Comparison of ENCODE assay signal across 26 cellular contexts in the genomic region with DNA sequence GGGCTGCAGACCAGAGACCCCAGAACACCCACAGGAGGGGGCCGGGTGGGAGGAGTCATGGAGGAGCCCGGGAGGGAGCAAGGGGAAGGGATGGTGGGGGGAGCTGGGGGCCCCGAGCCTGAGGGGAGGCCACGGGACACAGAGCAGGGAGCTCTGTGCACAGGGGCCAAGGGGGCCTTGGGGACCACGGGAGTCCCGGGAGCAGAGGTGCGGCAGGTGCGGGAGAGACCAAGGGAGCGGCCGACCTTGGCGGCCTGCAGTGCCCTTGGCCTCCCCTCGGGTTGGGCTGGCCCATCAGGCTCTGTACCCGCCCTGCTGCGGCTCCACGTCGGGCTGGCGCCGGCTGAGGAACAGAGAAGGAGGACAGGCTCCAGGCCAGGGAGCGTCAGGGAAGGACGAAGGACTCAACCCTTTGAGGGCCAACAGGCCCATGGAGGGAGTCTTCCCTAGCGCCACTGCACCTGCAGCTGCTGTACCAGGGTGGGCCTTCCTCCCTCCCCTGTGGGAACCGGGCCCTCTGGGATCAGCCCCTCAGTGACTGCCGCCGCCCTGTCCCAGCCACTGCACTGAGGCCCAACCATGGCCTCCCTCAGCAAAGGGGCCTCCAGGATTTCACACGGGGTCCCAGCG. TPM values are rescaled to one million over a fixed set of nuclear protein-coding genes. Genes with fewer than 3 reads are reported as not detected.
"Had no signal": no experiment of that assay in that cellular context is flagged by ENCODE, and none has a peak within 500 bp of the region (broad histone marks: within the 10 kb centered on the region; RNA-seq: fewer than 3 reads in every experiment).

No MANE protein-coding gene starts in this region.

- H3K36me3 ChIP-seq: breast epithelium, MG63, Peyer's patch, WERI-Rb-1 had no signal

- H3K27me3 Mint-ChIP-seq: activated CD8-positive, alpha-beta T cell treated with anti-CD3 and anti-CD28 coated beads for 36 hours; activated naive CD8-positive, alpha-beta T cell treated with anti-CD3 and anti-CD28 coated beads, Interleukin-2, amount 10 ng/mL, durations not matched to agents 7 days and 5 days had no signal

- ATAC-seq: activated CD4-positive, alpha-beta T cell treated with anti-CD3 and anti-CD28 coated beads for 36 hours; activated CD8-positive, alpha-beta T cell treated with anti-CD3 and anti-CD28 coated beads for 36 hours; T-cell had no signal

- H3K4me1 Mint-ChIP-seq: activated CD4-positive, alpha-beta T cell treated with anti-CD3 and anti-CD28 coated beads for 36 hours; activated naive CD8-positive, alpha-beta T cell treated with anti-CD3 and anti-CD28 coated beads, Interleukin-2, amount 10 ng/mL, durations not matched to agents 7 days and 5 days; T-cell had no signal

- H3K9me3 ChIP-seq: MG63 had no signal

- H3K36me3 Mint-ChIP-seq: activated naive CD8-positive, alpha-beta T cell treated with anti-CD3 and anti-CD28 coated beads, Interleukin-2, amount 10 ng/mL, durations not matched to agents 7 days and 5 days; T-cell had no signal

- DNase-seq: activated CD4-positive, alpha-beta T cell treated with anti-CD3 and anti-CD28 coated beads for 36 hours; activated CD8-positive, alpha-beta memory T cell treated with anti-CD3 and anti-CD28 coated beads, Interleukin-2, amount 50 U/mL, for 4 hours; activated CD8-positive, alpha-beta T cell treated with anti-CD3 and anti-CD28 coated beads for 36 hours; activated naive CD4-positive, alpha-beta T cell treated with anti-CD3 and anti-CD28 coated beads, Interleukin-2, amount 50 U/mL, for 16 hours; activated naive CD8-positive, alpha-beta T cell treated with anti-CD3 and anti-CD28 coated beads, Interleukin-2, amount 10 ng/mL, durations not matched to agents 7 days and 5 days; activated T-cell treated with anti-CD3 and anti-CD28 coated beads, Interleukin-2, amount 50 U/mL, for 1 hour; central memory CD4-positive, alpha-beta T cell; MG63; MV-4-11; NCI-H1092 treated with DMSO at 0.1 percent for 48 hours; NCI-H1417 treated with DMSO at 0.1 percent for 48 hours; NCI-H1694 treated with DMSO at 0.1 percent for 48 hours; NCI-H2029 treated with DMSO at 0.1 percent for 48 hours; NCI-H345; NCI-H510A; NCI-H526 treated with DMSO at 0.1 percent for 48 hours; NCI-H82; NK-92 treated with Interleukin-12 subunit alpha and Interleukin-12 subunit beta, amount 100 ng/mL, for 24 hours; OCI-M1; Peyer's patch; SHP77 treated with DMSO at 0.1 percent for 48 hours; T-cell; WERI-Rb-1 had no signal

- H3K4me3 Mint-ChIP-seq: activated CD4-positive, alpha-beta T cell treated with anti-CD3 and anti-CD28 coated beads for 36 hours; activated CD8-positive, alpha-beta T cell treated with anti-CD3 and anti-CD28 coated beads for 36 hours; activated naive CD8-positive, alpha-beta T cell treated with anti-CD3 and anti-CD28 coated beads, Interleukin-2, amount 10 ng/mL, durations not matched to agents 7 days and 5 days; T-cell had no signal

- H3K4me3 ChIP-seq: breast epithelium, MG63, Peyer's patch had no signal

- H3K27me3 ChIP-seq: MG63, Peyer's patch had no signal

- H3K4me1 ChIP-seq: breast epithelium, Peyer's patch had no signal

- H3K27ac ChIP-seq: breast epithelium, Peyer's patch, RWPE1, WERI-Rb-1 had no signal

- H3K27ac Mint-ChIP-seq: activated CD4-positive, alpha-beta T cell treated with anti-CD3 and anti-CD28 coated beads for 36 hours; activated CD8-positive, alpha-beta T cell treated with anti-CD3 and anti-CD28 coated beads for 36 hours; activated naive CD8-positive, alpha-beta T cell treated with anti-CD3 and anti-CD28 coated beads, Interleukin-2, amount 10 ng/mL, durations not matched to agents 7 days and 5 days; T-cell had no signal

RNA-seq across cellular contexts. Expression of a gene that starts 17.8 kb away (rescaled TPM):
- total RNA-seq: T-helper 2 cell treated with Interferon-gamma antibody and Interleukin-4, amounts not matched to agents 100 ng/mL and 5 ng/mL, for 36 hours had no signal
